In genomic region chr3:129399145-129399894, GRCh38 we compare ENCODE assay signal across 8 cellular contexts.
A peak's percentile ranks its signal among the peaks of the same experiment; 100 is the strongest.
DNase-seq lines count a peak whose midpoint lies in the region; ATAC-seq and FAIRE-seq lines count a peak whose summit lies in the region.

No MANE protein-coding gene starts in this region.

- peak; percentile 1 to 93 (median 76) for DNase-seq in C1 segment of cervical spinal cord (lab: John Stamatoyannopoulos, UW)
- DNase-seq in GM19239 (ENCODE audit: insufficient read length, low spot score), result peak; percentile 76
- DNase-seq in NCI-H510A treated with DMSO at 0.1 percent for 48 hours (lab: John Stamatoyannopoulos, UW), result peak; percentile 92
- DNase-seq in activated CD4-positive, alpha-beta T cell treated with anti-CD3 and anti-CD28 coated beads for 48 hours, result peak; percentile 77
- DNase-seq in dedifferentiated amniotic fluid mesenchymal stem cell (ENCODE audit: extremely low spot score), result peak; percentile 99
- peak; percentile 98 for DNase-seq in left kidney (ENCODE audit: low read depth, low spot score)
- DNase-seq in stimulated activated CD4-positive, alpha-beta T cell treated with anti-CD3 and anti-CD28 coated beads, Interleukin-2, amount 100 ng/mL, for 24 hours, result peak; percentile 64 to 76

- peak; percentile 89 for FAIRE-seq in GM19239 (lab: Jason Lieb, UNC)

- ATAC-seq in HG03442 (IDR thresholded peaks at IDR 0.05; ENCODE audit: unreplicated experiment), result peak; percentile 89

Comparison
In these comparisons a context has a peak if more than half of its experiments do, and no peak if none do; other contexts are left out.
1. Peak in every context shown above with its lines: DNase-seq and ATAC-seq.